8 cellular contexts compared by ENCODE assay signal in the genomic region with DNA sequence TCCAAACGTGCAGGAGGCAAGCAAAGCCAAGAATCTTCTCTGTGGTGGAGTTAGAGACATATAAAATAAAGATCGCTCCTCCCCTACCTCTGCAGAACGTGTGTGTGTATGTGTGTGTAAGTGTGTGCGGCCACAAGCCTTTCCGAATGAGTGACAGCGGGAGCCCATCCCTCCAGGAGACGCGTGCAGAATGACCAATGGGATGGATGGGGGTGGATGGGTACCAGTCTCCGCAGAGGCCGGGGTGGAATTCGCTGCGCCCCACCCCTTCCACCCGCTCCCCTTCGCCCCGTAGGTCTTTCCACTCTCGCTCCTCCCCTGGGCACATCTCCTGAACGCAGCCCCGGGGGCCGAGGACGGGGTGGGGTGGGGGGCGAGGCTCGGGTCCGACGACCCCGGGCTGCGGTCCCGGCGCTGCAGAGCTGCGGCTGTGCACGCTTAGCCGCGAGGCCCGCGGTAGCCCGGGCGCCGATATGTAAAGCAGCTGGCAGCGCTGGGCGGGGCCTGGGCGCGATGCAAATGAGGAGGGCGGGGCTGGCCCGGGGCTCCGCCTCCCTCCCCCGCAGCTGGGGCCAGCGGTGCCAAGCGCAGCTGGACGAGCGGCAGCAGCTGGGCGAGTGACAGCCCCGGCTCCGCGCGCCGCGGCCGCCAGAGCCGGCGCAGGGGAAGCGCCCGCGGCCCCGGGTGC. TPM values are rescaled to one million over a fixed set of nuclear protein-coding genes. Genes with fewer than 3 reads are reported as not detected.
DNase-seq lines count a peak whose midpoint lies in the region; ATAC-seq, FAIRE-seq and TF ChIP-seq lines count a peak whose summit lies in the region.

Gene PRKCB, plus strand, starts transcription at position 594 of the 688 bp plus-strand sequence.

- 13% methylated on average over 18 of the region's 63 CpGs for WGBS in A549 (ENCODE audit: missing lambda C conversion rate)
- 1 to 2% (median 1%) methylated on average over 27 to 63 of the region's 63 CpGs for WGBS in ovary, 3 donors

- no peaks in the 10 kb centered on the region for H3K36me3 ChIP-seq in ovary
- no peaks in the 10 kb centered on the region for H3K36me3 ChIP-seq in thoracic aorta

- H3K27me3 ChIP-seq in ovary (no peaks in the 10 kb centered on the region), thoracic aorta (replicated peaks; ENCODE audit: insufficient read depth) (no peaks in the 10 kb centered on the region)

- TF ChIP-seq CTCF in A549 (IDR thresholded peaks at IDR 0.05) (no peak), ovary (IDR thresholded peaks at IDR 0.05) (no peak), thoracic aorta (IDR thresholded peaks at IDR 0.05) (no peak)

- no peak for FAIRE-seq in A549 (lab: Jason Lieb, UNC)

- H3K4me2 ChIP-seq in A549 = peak within 1 kb of the TSS; percentile 95

- intact Hi-C loops in head of caudate nucleus (cut with DNase I) = no loop called here
- intact Hi-C loops in ovary (cut with DNase I) = no loop called here

- peak; percentile 47 to 58 for DNase-seq in A549 (ENCODE audit: low read depth in 1 of 2, low spot score in 1 of 2)
- DNase-seq in SIG-M5 (lab: John Stamatoyannopoulos, UW) = peak; percentile 29
- DNase-seq in activated gamma-delta T cell (lab: John Stamatoyannopoulos, UW) = peak; percentile 84
- peak; percentile 80 to 96 (median 93) for DNase-seq in head of caudate nucleus
- DNase-seq in ovary = peak in 3 of 5 donors; percentile 16 to 46 (median 29)
- DNase-seq in thoracic aorta (ENCODE audit: low spot score) = no peak

- POLR2A ChIA-PET in A549 (lab: Yijun Ruan, JAX) = no interaction called here

- no peak for TF ChIP-seq EP300 in A549 (IDR thresholded peaks at IDR 0.05)
- no peak for TF ChIP-seq EP300 in ovary (IDR thresholded peaks at IDR 0.05)

- peak within 1 kb of the TSS; percentile 46 for H3K4me3 ChIP-seq in A549
- H3K4me3 ChIP-seq in ovary = peak within 1 kb of the TSS; percentile 32
- H3K4me3 ChIP-seq in thoracic aorta = peak within 1 kb of the TSS; percentile 66

- TF ChIP-seq RAD21 in A549 (conservative IDR thresholded peaks at IDR 0.05 in 1 of 2, IDR thresholded peaks at IDR 0.05 in 1 of 2) = no peak

- CTCF ChIA-PET in A549 (lab: Yijun Ruan, JAX) = no interaction called here

- H3K4me1 ChIP-seq in A549 = no peaks in the 10 kb centered on the region
- no peaks in the 10 kb centered on the region for H3K4me1 ChIP-seq in ovary (ENCODE audit: insufficient read depth)
- H3K4me1 ChIP-seq in thoracic aorta (ENCODE audit: control insufficient read depth in 1 of 2, low read depth in 2 of 2) = no peaks in the 10 kb centered on the region

- TF ChIP-seq POLR2A in A549 (IDR thresholded peaks at IDR 0.05; ENCODE audit: low read length) (no peak), ovary (IDR thresholded peaks at IDR 0.05) (no peak)

- peak within 1 kb of the TSS in 1 of 2 experiments; percentile 19; a peak in 1 of 6 replicates for H3K27ac ChIP-seq in A549
- no peak within 1 kb of the TSS for H3K27ac ChIP-seq in ovary
- no peak within 1 kb of the TSS for H3K27ac ChIP-seq in thoracic aorta

- H3K9me3 ChIP-seq in A549 (peaks cover 2% of the 10 kb centered on the region; the same call in 2 of the 3 replicates), ovary (no peaks in the 10 kb centered on the region), thoracic aorta (no peaks in the 10 kb centered on the region)

- ATAC-seq in A549 (peak; percentile 82 to 90), GM18870 (IDR thresholded peaks at IDR 0.05; ENCODE audit: unreplicated experiment) (peak; percentile 43), HG03108 (IDR thresholded peaks at IDR 0.05; ENCODE audit: unreplicated experiment) (peak; percentile 70), thoracic aorta (ENCODE audit: insufficient number of reproducible peaks, low FRiP score, low read depth) (no peak)

TF ChIP-seq in A549, 52 proteins besides CTCF, POLR2A, EP300 and RAD21:
- TF ChIP-seq RNF2 (IDR thresholded peaks at IDR 0.05; ENCODE audit: borderline replicate concordance, low read depth) (no peak), TP53 (CRISPR knock-in tag; IDR thresholded peaks at IDR 0.05) (no peak), HMGXB4 (CRISPR knock-in tag; IDR thresholded peaks at IDR 0.05; ENCODE audit: borderline replicate concordance) (no peak)
TF ChIP-seq in A549: peak in this region for 0.

RNA-seq across cellular contexts. Expression of gene PRKCB, which starts in this region (rescaled TPM):
- polyA plus RNA-seq in A549 (2011; rRNA removed) (0.22 and 0.29 TPM in 2 replicates), A549 (2017; fragmentation: RNase III; extraction: RNeasy Plus Mini Kit Qiagen cat#74134 plus additional on column Dnase treatment) (0.01 to 0.13 TPM (median 0.09 TPM) in 3 replicates), ovary (1 to 10 TPM in 1 of 2 donors, under 1 TPM in 1; 0.38 to 3.3 TPM)
- polyA plus RNA-seq in A549 (2012; cell fraction: cytosol; rRNA removed) = 0.28 and 0.41 TPM in 2 replicates
- polyA plus RNA-seq in A549 (2012; cell fraction: nucleus; rRNA removed) = 0.13 and 0.35 TPM in 2 replicates
- 0.74 and 3.0 TPM in 2 replicates for polyA minus RNA-seq in A549 (2011; rRNA and poly(A)+ RNA removed)
- total RNA-seq in ovary (1 to 10 TPM in 5 of 7 donors, under 1 TPM in 2; 0.48 to 5.0 (median 1.2) TPM), thoracic aorta (1 to 10 TPM; 3.4 to 7.5 TPM)
